Comparison of ENCODE assay signal across 8 cellular contexts in genomic region chr1:201895913-201896807, GRCh38. TPM values are rescaled to one million over a fixed set of nuclear protein-coding genes. Genes with fewer than 3 reads are reported as not detected.
A peak's percentile ranks its signal among the peaks of the same experiment; 100 is the strongest.
DNase-seq lines count a peak whose midpoint lies in the region; ATAC-seq and TF ChIP-seq lines count a peak whose summit lies in the region.

No MANE protein-coding gene starts in this region.

- no peak overlapping the region for H2AFZ ChIP-seq in hepatocyte

- H3K4me1 ChIP-seq in ascending aorta (peaks cover 42 to 69% of the 10 kb centered on the region in 2 donors), hepatocyte (ENCODE audit: insufficient read depth) (no peaks in the 10 kb centered on the region)

- H3K79me2 ChIP-seq in hepatocyte: no peaks in the 10 kb centered on the region

- H3K9me3 ChIP-seq in ascending aorta (no peaks in the 10 kb centered on the region), hepatocyte (ENCODE audit: low read depth) (no peaks in the 10 kb centered on the region)

- 15% methylated on average over 10 of the region's 10 CpGs for WGBS in hepatocyte (ENCODE audit: low lambda C conversion rate, missing lambda C conversion rate)

- H3K36me3 ChIP-seq in ascending aorta: peaks cover 29 to 37% of the 10 kb centered on the region in 2 donors
- no peaks in the 10 kb centered on the region for H3K36me3 ChIP-seq in hepatocyte (replicated peaks; ENCODE audit: insufficient read depth, low read depth)

- H3K9me2 ChIP-seq in hepatocyte (replicated peaks; ENCODE audit: insufficient read depth): no peaks in the 10 kb centered on the region

- no peak overlapping the region for H3K4me3 ChIP-seq in ascending aorta
- no peak overlapping the region for H3K4me3 ChIP-seq in hepatocyte

- ATAC-seq in HG02870 (IDR thresholded peaks at IDR 0.05; ENCODE audit: unreplicated experiment): peak; percentile 91
- ATAC-seq in sciatic nerve: peak; percentile 92
- ATAC-seq in GM19324 (IDR thresholded peaks at IDR 0.05; ENCODE audit: low FRiP score, unreplicated experiment): no peak

- H3K27me3 ChIP-seq in ascending aorta: no peaks in the 10 kb centered on the region
- no peaks in the 10 kb centered on the region for H3K27me3 ChIP-seq in hepatocyte

- H4K20me1 ChIP-seq in hepatocyte (ENCODE audit: insufficient read depth, poor library complexity, severe bottlenecking): no peaks in the 10 kb centered on the region

- DNase-seq in GM10266 (ENCODE audit: extremely low spot score) (peak; percentile 88), NCI-H2081 (lab: John Stamatoyannopoulos, UW) (peak; percentile 92 to 93), T1000 (lab: John Stamatoyannopoulos, UW) (peak; percentile 85), ascending aorta (ENCODE audit: low spot score in 2 of 2) (peak; percentile 69 to 96), hepatocyte (ENCODE audit: low spot score) (peak; percentile 93), sciatic nerve (ENCODE audit: low spot score) (peak; percentile 94)

- intact Hi-C loops in ascending aorta (cut with DNase I): loop anchor here (1.0 kb wide), 3 partner anchors 18 to 76 kb away; partner anchors contain the start of gene LMOD1
- intact Hi-C loops in sciatic nerve (cut with DNase I): loop anchor here (2.0 kb wide), 1 partner anchor 77 kb away; no protein-coding TSS in a partner anchor

- TF ChIP-seq CTCF in GM10266 (IDR thresholded peaks at IDR 0.05; ENCODE audit: control insufficient read depth, insufficient read depth, low read depth, missing control alignments): peak; percentile 86
- TF ChIP-seq CTCF in ascending aorta (IDR thresholded peaks at IDR 0.05): peak; percentile 90 to 97 (median 94)
- peak; percentile 97 for TF ChIP-seq CTCF in hepatocyte (IDR thresholded peaks at IDR 0.05; ENCODE audit: poor library complexity)

- H3K27ac ChIP-seq in ascending aorta: peak overlapping the region; percentile 87 to 94
- H3K27ac ChIP-seq in hepatocyte: no peak overlapping the region

- H3K4me2 ChIP-seq in hepatocyte: peak overlapping the region; percentile 68

RNA-seq across cellular contexts. Expression of gene SHISA4, which starts 7.5 kb away (rescaled TPM):
- total RNA-seq in ascending aorta (62.5 TPM), hepatocyte (9.6 and 10.2 TPM in 2 replicates), sciatic nerve (37.7 TPM)
- 24.0 and 31.2 TPM in 2 replicates for polyA plus RNA-seq in hepatocyte

RNA-seq across cellular contexts. Expression of gene LMOD1, which starts 50.2 kb away (rescaled TPM):
- total RNA-seq in ascending aorta (316 TPM), hepatocyte (8.6 and 8.7 TPM in 2 replicates), sciatic nerve (41.6 TPM)
- 6.4 and 9.0 TPM in 2 replicates for polyA plus RNA-seq in hepatocyte

RNA-seq across cellular contexts. Expression of gene TIMM17A, which starts 59.1 kb away (rescaled TPM):
- total RNA-seq in ascending aorta (7.9 TPM), hepatocyte (54.5 and 65.0 TPM in 2 replicates), sciatic nerve (28.7 TPM)
- polyA plus RNA-seq in hepatocyte: 88.3 and 90.1 TPM in 2 replicates
